Comparison of ENCODE assay signal across 8 cellular contexts in genomic region chr18:37385846-37386435, GRCh38.
DNase-seq lines count a peak whose midpoint lies in the region; ATAC-seq and TF ChIP-seq lines count a peak whose summit lies in the region.

No MANE protein-coding gene starts in this region.

- no peaks in the 10 kb centered on the region for H3K27me3 ChIP-seq in osteoblast (ENCODE audit: insufficient read depth, low read length)

- H3K9me3 ChIP-seq in osteoblast (ENCODE audit: low read depth, low read length), result no peaks in the 10 kb centered on the region

- no peak overlapping the region for H3K27ac ChIP-seq in osteoblast (ENCODE audit: low read depth, low read length)

- peak; percentile 46 for TF ChIP-seq CTCF in GM12865 (IDR thresholded peaks at IDR 0.05; ENCODE audit: insufficient read depth, low read depth, low read length, missing control alignments)
- TF ChIP-seq CTCF in osteoblast (IDR thresholded peaks at IDR 0.05; ENCODE audit: extremely low read depth, low read depth, low read length), result peak; percentile 67

- H2AFZ ChIP-seq in osteoblast (ENCODE audit: low read length), result no peak overlapping the region

- H3K36me3 ChIP-seq in osteoblast (ENCODE audit: insufficient read depth, low read length), result no peaks in the 10 kb centered on the region

- no peak overlapping the region for H3K4me2 ChIP-seq in osteoblast (ENCODE audit: insufficient read depth, low read length)

- H3K79me2 ChIP-seq in osteoblast (ENCODE audit: insufficient read depth, low read length), result no peaks in the 10 kb centered on the region

- H3K4me3 ChIP-seq in GM12865 (ENCODE audit: low read depth, low read length) (no peak overlapping the region), osteoblast (ENCODE audit: insufficient read depth, low read length) (no peak overlapping the region)

- H4K20me1 ChIP-seq in osteoblast (ENCODE audit: insufficient read depth, low read length), result no peaks in the 10 kb centered on the region

- DNase-seq in A172 (ENCODE audit: low spot score) (peak; percentile 35), GM12865 (ENCODE audit: low read depth) (peak; percentile 51), NCI-H460 (ENCODE audit: extremely low read depth, low read depth) (peak; percentile 9), dedifferentiated amniotic fluid mesenchymal stem cell (ENCODE audit: extremely low spot score) (peak; percentile 46), osteoblast (ENCODE audit: insufficient read length, low spot score, missing footprints) (peak; percentile 80), ureter (ENCODE audit: low spot score) (no peak), mucosa of gallbladder (ENCODE audit: low spot score) (no peak)

- H3K4me1 ChIP-seq in osteoblast (ENCODE audit: insufficient read depth, low read length), result no peaks in the 10 kb centered on the region

- no peak for ATAC-seq in HG03432 (IDR thresholded peaks at IDR 0.05; ENCODE audit: unreplicated experiment)

Comparison
In these comparisons a context has a peak if more than half of its experiments do, and no peak if none do; other contexts are left out.
1. DNase-seq: peak in A172 (single experiment), GM12865 (single experiment), NCI-H460 (single experiment), dedifferentiated amniotic fluid mesenchymal stem cell (single experiment) and osteoblast (single experiment); none in ureter (single experiment) and mucosa of gallbladder (single experiment).